Comparison of ENCODE assay signal across 8 cellular contexts in the genomic region with DNA sequence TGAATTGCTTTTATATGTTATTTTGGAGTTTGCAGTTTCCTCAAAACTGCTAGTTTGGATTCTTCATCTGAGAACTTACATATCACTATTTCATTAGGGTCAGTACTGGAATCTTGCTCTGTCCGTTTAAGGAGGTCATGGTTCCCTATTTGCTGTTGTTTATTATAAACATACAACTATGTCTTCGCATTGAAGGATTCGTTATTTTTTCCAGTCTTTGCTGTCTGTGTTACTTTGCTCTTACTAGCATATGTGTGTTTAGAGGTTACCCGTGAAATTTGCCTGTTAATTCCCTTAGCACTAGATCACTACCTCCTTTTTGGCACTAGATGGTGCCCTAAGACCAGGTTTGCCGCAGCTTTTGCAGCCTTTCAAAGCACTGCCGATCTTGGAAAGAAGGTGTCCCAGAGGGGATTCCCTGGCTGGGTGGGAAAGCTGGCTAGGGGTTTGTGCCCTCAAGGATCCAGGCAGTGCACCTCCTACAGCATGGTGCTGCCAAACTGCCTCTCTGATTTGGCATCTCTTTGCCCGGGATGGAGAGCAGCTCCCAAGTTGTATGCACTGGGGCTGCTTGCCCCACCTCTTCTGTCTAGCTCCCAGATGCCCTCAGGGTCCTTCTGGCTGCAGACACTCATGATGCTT.
DNase-seq lines count a peak whose midpoint lies in the region; ATAC-seq and TF ChIP-seq lines count a peak whose summit lies in the region.

No MANE protein-coding gene starts in this region.

- H3K4me3 ChIP-seq in astrocyte of the cerebellum (ENCODE audit: low read depth, low read length) (no peak overlapping the region), iPS-20b (ENCODE audit: low read length) (peak overlapping the region; percentile 40; the same call in 1 of the 2 replicates)

- H3K4me1 Mint-ChIP-seq in T-helper 2 cell treated with Interferon-gamma antibody and Interleukin-4, amounts not matched to agents 5 μg/mL and 100 μg/mL, for 36 hours (ENCODE audit: low read depth), result peaks cover 8% of the 10 kb centered on the region

- peaks cover 7% of the 10 kb centered on the region for H3K9me3 Mint-ChIP-seq in T-helper 2 cell treated with Interferon-gamma antibody and Interleukin-4, amounts not matched to agents 5 μg/mL and 100 μg/mL, for 36 hours

- peak overlapping the region; percentile 85 for H3K4me3 Mint-ChIP-seq in T-helper 2 cell treated with Interferon-gamma antibody and Interleukin-4, amounts not matched to agents 5 μg/mL and 100 μg/mL, for 36 hours

- H3K4me1 ChIP-seq in iPS-20b (ENCODE audit: insufficient read depth, low read length), result no peaks in the 10 kb centered on the region

- peaks cover 3% of the 10 kb centered on the region for H3K36me3 Mint-ChIP-seq in T-helper 2 cell treated with Interferon-gamma antibody and Interleukin-4, amounts not matched to agents 5 μg/mL and 100 μg/mL, for 36 hours (ENCODE audit: low read depth)

- peaks cover 6% of the 10 kb centered on the region for H3K27me3 Mint-ChIP-seq in T-helper 2 cell treated with Interferon-gamma antibody and Interleukin-4, amounts not matched to agents 5 μg/mL and 100 μg/mL, for 36 hours (ENCODE audit: low read depth)

- DNase-seq in NCI-H2081 (lab: John Stamatoyannopoulos, UW), result peak; percentile 57 to 68
- DNase-seq in NCI-H2081 treated with DMSO at 0.1 percent for 48 hours (lab: John Stamatoyannopoulos, UW), result no peak
- peak; percentile 49 for DNase-seq in NCI-H1092 (lab: John Stamatoyannopoulos, UW)
- DNase-seq in T-helper 2 cell treated with Interferon-gamma antibody and Interleukin-4, amounts not matched to agents 5 μg/mL and 100 μg/mL, for 36 hours (ENCODE audit: low spot score), result peak; percentile 56
- peak; percentile 33 for DNase-seq in astrocyte of the cerebellum (ENCODE audit: low read depth)
- peak; percentile 43 to 44 for DNase-seq in stimulated activated CD4-positive, alpha-beta T cell treated with anti-CD3 and anti-CD28 coated beads, Interleukin-15, amount 100 ng/mL, for 48 hours (ENCODE audit: low read depth in 2 of 2)

- peak; percentile 72 for TF ChIP-seq CTCF in astrocyte of the cerebellum (IDR thresholded peaks at IDR 0.05; ENCODE audit: low read depth, low read length, missing control alignments)

- H3K27ac ChIP-seq in iPS-20b (ENCODE audit: low read length), result no peak overlapping the region

- ATAC-seq in HG02642 (IDR thresholded peaks at IDR 0.05; ENCODE audit: poor library complexity, unreplicated experiment), result peak; percentile 93

- H3K9ac ChIP-seq in iPS-20b (ENCODE audit: low read depth, low read length), result no peak overlapping the region

- H3K27ac Mint-ChIP-seq in T-helper 2 cell treated with Interferon-gamma antibody and Interleukin-4, amounts not matched to agents 5 μg/mL and 100 μg/mL, for 36 hours, result peak overlapping the region; percentile 92

- no peaks in the 10 kb centered on the region for H3K36me3 ChIP-seq in iPS-20b (ENCODE audit: insufficient read depth, low read depth, low read length)

- in situ Hi-C loops in astrocyte of the cerebellum (cut with HindIII; ENCODE audit: low sequenced_read_pairs), result loop anchor here (25.0 kb wide), 1 partner anchor 227 kb away; no protein-coding TSS in a partner anchor

- no peaks in the 10 kb centered on the region for H3K27me3 ChIP-seq in iPS-20b (ENCODE audit: insufficient read depth, low read length)

- H3K9me3 ChIP-seq in iPS-20b (ENCODE audit: insufficient read depth, low read depth, low read length), result no peaks in the 10 kb centered on the region
